6 cellular contexts compared by ENCODE assay signal in genomic region chr6:101077344-101077743, GRCh38.
"Had no signal": no experiment of that assay in that cellular context is flagged by ENCODE, and none has a peak within 500 bp of the region (broad histone marks: within the 10 kb centered on the region; RNA-seq: fewer than 3 reads in every experiment).

No MANE protein-coding gene starts in this region.

- ATAC-seq: HepG2, K562 had no signal

- DNase-seq: IMR-90, KBM-7, KG1 had no signal

- H3K27ac ChIP-seq: HL-60 had no signal

- H3K4me3 ChIP-seq: K562 had no signal
